In the genomic region with DNA sequence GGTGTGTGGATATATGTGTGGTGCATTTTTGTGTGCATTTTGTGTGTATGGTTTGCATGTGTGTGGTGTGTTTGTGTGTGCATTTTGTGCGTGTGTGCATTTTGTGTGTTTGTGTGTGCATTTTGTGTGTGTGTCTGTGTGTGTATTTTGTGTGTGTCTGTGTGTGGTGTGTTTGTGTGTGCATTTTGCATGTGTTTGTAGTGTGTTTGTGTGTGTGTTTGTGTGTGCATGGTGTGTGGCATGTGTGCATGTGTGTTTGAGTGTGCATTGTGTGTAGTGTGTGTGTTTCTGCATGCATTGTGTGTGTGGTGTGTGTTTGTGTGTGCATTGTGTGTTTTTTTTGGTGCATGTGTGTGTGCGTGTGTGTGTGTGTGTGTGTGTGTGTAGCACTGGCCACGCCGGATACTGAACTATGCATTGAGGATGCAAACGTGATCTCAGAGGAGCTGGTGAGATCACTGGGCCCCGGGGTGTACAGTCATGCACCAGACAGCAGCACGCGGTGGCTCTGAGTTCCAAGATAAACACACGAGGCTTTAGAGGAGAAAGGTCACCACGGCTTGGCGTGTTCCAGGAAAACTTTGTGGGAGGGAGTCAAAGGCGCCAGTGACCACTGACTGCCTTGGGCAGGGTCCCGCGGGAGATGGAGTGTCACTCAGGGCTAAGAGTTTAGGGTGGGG, we compare ENCODE assay signal across 8 cellular contexts.
DNase-seq lines count a peak whose midpoint lies in the region; ATAC-seq and TF ChIP-seq lines count a peak whose summit lies in the region.

No MANE protein-coding gene starts in this region.

- no peaks in the 10 kb centered on the region for H3K36me3 ChIP-seq in upper lobe of left lung

- H3K27ac ChIP-seq in upper lobe of left lung, result no peak overlapping the region

- peak; percentile 56 to 64 for ATAC-seq in upper lobe of left lung (ENCODE audit: low FRiP score in 2 of 2)
- no peak for ATAC-seq in HG03432 (IDR thresholded peaks at IDR 0.05; ENCODE audit: unreplicated experiment)

- H3K4me1 ChIP-seq in upper lobe of left lung, result peaks cover 0 to 13% (median 5%) of the 10 kb centered on the region in 4 donors

- BruUV-seq in MCF 10A (replicated peaks; lab: Mats Ljungman, UMichigan), result no TSS peak

- DNase-seq in activated effector memory CD4-positive, alpha-beta T cell treated with anti-CD3 and anti-CD28 coated beads, Interleukin-2, amount 50 U/mL, for 16 hours, result peak; percentile 39
- no peak for DNase-seq in activated effector memory CD4-positive, alpha-beta T cell treated with Interleukin-2 at 50 U/mL for 16 hours
- DNase-seq in MCF 10A (ENCODE audit: unreplicated experiment), result peak; percentile 96
- DNase-seq in kidney tubule cell (ENCODE audit: low spot score), result peak; percentile 95
- peak in 1 of 2 donors; percentile 63 for DNase-seq in upper lobe of left lung
- no peak for DNase-seq in Ammon's horn (ENCODE audit: low spot score)
- DNase-seq in hypothalamus (lab: John Stamatoyannopoulos, UW), result no peak

- no peaks in the 10 kb centered on the region for H3K27me3 ChIP-seq in upper lobe of left lung

- H3K4me1 Mint-ChIP-seq in MCF 10A (ENCODE audit: insufficient read depth, unreplicated experiment), result peaks cover 31% of the 10 kb centered on the region

- H3K27ac Mint-ChIP-seq in MCF 10A (ENCODE audit: low read depth, unreplicated experiment), result peak overlapping the region; percentile 75

- no peak overlapping the region for H3K4me3 Mint-ChIP-seq in MCF 10A (ENCODE audit: unreplicated experiment)

- no peak for TF ChIP-seq CTCF in MCF 10A (IDR thresholded peaks at IDR 0.05; ENCODE audit: unreplicated experiment)
- no peak for TF ChIP-seq CTCF in upper lobe of left lung (IDR thresholded peaks at IDR 0.05)

- no peak for TF ChIP-seq POLR2A in upper lobe of left lung (IDR thresholded peaks at IDR 0.05)

- TF ChIP-seq EP300 in upper lobe of left lung (IDR thresholded peaks at IDR 0.05), result no peak

- POLR2A ChIA-PET in MCF 10A (lab: Yijun Ruan, JAX), result interaction anchor here (0.6 to 1.5 kb wide), 5 partner anchors 19 to 96 kb away, joined by 3 to 8 read pairs (median 3); no protein-coding TSS in a partner anchor

- H3K36me3 Mint-ChIP-seq in MCF 10A (ENCODE audit: insufficient read depth, unreplicated experiment), result no peaks in the 10 kb centered on the region

- peaks cover 5% of the 10 kb centered on the region for H3K9me3 Mint-ChIP-seq in MCF 10A (ENCODE audit: unreplicated experiment)

- intact Hi-C loops in MCF 10A (cut with micrococcal nuclease), result loop anchor here (1.0 to 2.0 kb wide), 2 partner anchors 32 to 58 kb away; no protein-coding TSS in a partner anchor

- no peaks in the 10 kb centered on the region for H3K9me3 ChIP-seq in upper lobe of left lung

- no peak overlapping the region for H3K4me3 ChIP-seq in upper lobe of left lung

- WGBS in upper lobe of left lung, 2 donors, result 42 to 54% methylated on average over 11 to 14 of the region's 14 CpGs

- H3K27me3 Mint-ChIP-seq in MCF 10A (ENCODE audit: insufficient read depth, unreplicated experiment), result no peaks in the 10 kb centered on the region

- CTCF ChIA-PET in MCF 10A (lab: Yijun Ruan, JAX), result no interaction called here

Comparison
In these comparisons a context has a peak if more than half of its experiments do, and no peak if none do; other contexts are left out.
1. DNase-seq: peak in activated effector memory CD4-positive, alpha-beta T cell treated with anti-CD3 and anti-CD28 coated beads, Interleukin-2, amount 50 U/mL, for 16 hours (single experiment), MCF 10A (single experiment) and kidney tubule cell (single experiment); none in activated effector memory CD4-positive, alpha-beta T cell treated with Interleukin-2 at 50 U/mL for 16 hours (single experiment), Ammon's horn (single experiment) and hypothalamus (0 of 51).